ENCODE assay signal across 9 cellular contexts in the genomic region with DNA sequence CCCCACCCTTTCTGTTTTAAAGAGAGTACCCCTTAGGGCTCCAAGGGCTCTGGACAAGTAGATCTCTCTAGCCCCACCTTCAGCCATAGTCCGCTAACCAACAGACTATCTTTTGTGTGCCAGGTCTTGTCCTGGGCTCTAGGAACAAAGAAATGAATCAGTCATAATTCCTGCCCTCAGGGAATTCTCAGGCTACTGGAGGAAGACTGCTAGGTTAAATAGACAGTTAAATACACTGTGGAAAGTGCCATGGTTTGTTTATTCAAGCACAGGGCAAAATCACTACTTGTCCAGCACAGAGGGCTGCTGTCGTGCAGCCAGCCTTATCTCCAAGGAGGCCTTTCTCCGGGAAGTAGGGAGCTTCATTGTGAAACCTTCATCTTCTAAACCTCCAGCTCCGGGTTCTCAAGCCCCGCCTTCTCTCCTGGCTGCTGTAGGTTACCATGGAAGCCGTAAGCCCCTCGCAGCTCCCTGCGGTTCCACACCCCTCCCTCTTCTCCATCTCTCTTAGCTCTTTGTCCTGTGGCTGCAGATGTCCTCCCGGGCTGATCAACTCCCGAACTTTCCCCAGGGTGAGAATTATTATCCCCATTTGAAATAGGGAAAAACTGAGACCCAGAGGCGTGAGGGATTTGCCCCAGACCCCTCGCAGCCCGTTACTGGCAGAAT. TPM values are rescaled to one million over a fixed set of nuclear protein-coding genes. Genes with fewer than 3 reads are reported as not detected.
DNase-seq lines count a peak whose midpoint lies in the region; ATAC-seq and TF ChIP-seq lines count a peak whose summit lies in the region.
"Had no signal": no experiment of that assay in that cellular context is flagged by ENCODE, and none has a peak within 500 bp of the region (broad histone marks: within the 10 kb centered on the region; RNA-seq: fewer than 3 reads in every experiment).

No MANE protein-coding gene starts in this region.

- H3K4me3 ChIP-seq in ascending aorta = no peak overlapping the region

- ATAC-seq in sciatic nerve (peak; percentile 54), GM21390 (IDR thresholded peaks at IDR 0.05; ENCODE audit: unreplicated experiment) (no peak)

- DNase-seq in NCI-H1092 treated with DMSO at 0.1 percent for 48 hours (lab: John Stamatoyannopoulos, UW) (peak; percentile 33), NCI-H1092 (lab: John Stamatoyannopoulos, UW) (no peak), NCI-H82 treated with DMSO at 0.1 percent for 48 hours (lab: John Stamatoyannopoulos, UW; ENCODE audit: unreplicated experiment) (peak; percentile 54), fibroblast of the conjunctiva (ENCODE audit: low read depth) (peak; percentile 53), sciatic nerve (ENCODE audit: low spot score) (peak; percentile 19), NCI-H2171 (lab: John Stamatoyannopoulos, UW) (no peak), ascending aorta (ENCODE audit: low spot score in 2 of 2) (no peak)
- DNase-seq: central memory CD4-positive, alpha-beta T cell had no signal

- no peaks in the 10 kb centered on the region for H3K9me3 ChIP-seq in ascending aorta

- H3K4me1 ChIP-seq in ascending aorta = no peaks in the 10 kb centered on the region

- H3K36me3 ChIP-seq in ascending aorta = no peaks in the 10 kb centered on the region

- intact Hi-C loops in sciatic nerve (cut with DNase I) = no loop called here
- intact Hi-C loops in ascending aorta (cut with DNase I) = no loop called here

- H3K27me3 ChIP-seq in ascending aorta = no peaks in the 10 kb centered on the region

- H3K27ac ChIP-seq in ascending aorta = no peak overlapping the region

- no peak for TF ChIP-seq CTCF in ascending aorta (IDR thresholded peaks at IDR 0.05)

RNA-seq across cellular contexts. Expression of gene SHISAL2A, which starts 29.8 kb away (rescaled TPM):
- total RNA-seq in sciatic nerve (1.3 TPM), ascending aorta (not detected)

RNA-seq across cellular contexts. Expression of gene COA7, which starts 35.4 kb away (rescaled TPM):
- 11.3 TPM for total RNA-seq in sciatic nerve
- 7.6 TPM for total RNA-seq in ascending aorta

Comparison
In these comparisons a context has a peak if more than half of its experiments do, and no peak if none do; other contexts are left out.
1. DNase-seq: peak in NCI-H1092 treated with DMSO at 0.1 percent for 48 hours (single experiment), NCI-H82 treated with DMSO at 0.1 percent for 48 hours (single experiment), fibroblast of the conjunctiva (single experiment) and sciatic nerve (single experiment); none in NCI-H1092 (single experiment), NCI-H2171 (single experiment) and ascending aorta (0 of 2).